ENCODE assay signal across 1 cellular context in genomic region chr18:48784654-48785053, GRCh38.
TF ChIP-seq lines count a peak whose summit lies in the region.

No MANE protein-coding gene starts in this region.

TF ChIP-seq in GM12878, 131 proteins besides CTCF, POLR2A, EP300 and RAD21 (continued from another document):
- TF ChIP-seq CHD2 (IDR thresholded peaks at IDR 0.05; ENCODE audit: borderline replicate concordance, low read depth, low read length) (0 out of 2 replicates have a peak, but pooled peaks have one; percentile 0), HCFC1 (IDR thresholded peaks at IDR 0.05; ENCODE audit: low read length) (no peak)
